20 cellular contexts compared by ENCODE assay signal in genomic region chr3:17515445-17516227, GRCh38.
"Had no signal": no experiment of that assay in that cellular context is flagged by ENCODE, and none has a peak within 500 bp of the region (broad histone marks: within the 10 kb centered on the region; RNA-seq: fewer than 3 reads in every experiment).

No MANE protein-coding gene starts in this region.

- H3K4me1 ChIP-seq: esophagus squamous epithelium had no signal

- H3K9me3 Mint-ChIP-seq: activated T-cell treated with anti-CD3 and anti-CD28 coated beads, Interleukin-2, amount 50 U/mL, for 72 hours; nephron progenitor cell; stimulated activated naive B cell treated with anti-CD40 and anti-IgM and Interleukin-4, amounts not matched to agents 10 μg/mL and 1 μg/mL and 100 μg/mL, for 72 hours; T-helper 1 cell treated with Interleukin-12 subunit alpha and Interleukin-12 subunit beta and Interleukin-4 antibody, amounts not matched to agents 30 μg/mL and 1 μg/mL, for 36 hours had no signal

- H3K4me3 Mint-ChIP-seq: activated T-cell treated with anti-CD3 and anti-CD28 coated beads, Interleukin-2, amount 50 U/mL, for 72 hours; nephron progenitor cell; stimulated activated naive B cell treated with anti-CD40 and anti-IgM and Interleukin-4, amounts not matched to agents 10 μg/mL and 1 μg/mL and 100 μg/mL, for 72 hours; T-helper 1 cell treated with Interleukin-12 subunit alpha and Interleukin-12 subunit beta and Interleukin-4 antibody, amounts not matched to agents 30 μg/mL and 1 μg/mL, for 36 hours had no signal

- H3K4me3 ChIP-seq: cardiac muscle cell, esophagus squamous epithelium, left ventricle myocardium inferior, thyroid gland had no signal

- H3K4me1 Mint-ChIP-seq: nephron progenitor cell had no signal

- H3K27me3 Mint-ChIP-seq: stimulated activated naive B cell treated with anti-CD40 and anti-IgM and Interleukin-4, amounts not matched to agents 10 μg/mL and 1 μg/mL and 100 μg/mL, for 72 hours had no signal

- H3K27me3 ChIP-seq: cardiac muscle cell, esophagus squamous epithelium, thyroid gland had no signal

- H3K36me3 ChIP-seq: cardiac muscle cell, left ventricle myocardium inferior, thyroid gland had no signal

- H3K27ac ChIP-seq: cardiac muscle cell, esophagus squamous epithelium, left ventricle myocardium inferior, thyroid gland had no signal

- H3K27ac Mint-ChIP-seq: activated T-cell treated with anti-CD3 and anti-CD28 coated beads, Interleukin-2, amount 50 U/mL, for 72 hours; nephron progenitor cell; stimulated activated naive B cell treated with anti-CD40 and anti-IgM and Interleukin-4, amounts not matched to agents 10 μg/mL and 1 μg/mL and 100 μg/mL, for 72 hours; T-helper 1 cell treated with Interleukin-12 subunit alpha and Interleukin-12 subunit beta and Interleukin-4 antibody, amounts not matched to agents 30 μg/mL and 1 μg/mL, for 36 hours had no signal

- ATAC-seq: activated T-cell treated with anti-CD3 and anti-CD28 coated beads, Interleukin-2, amount 50 U/mL, for 72 hours; stimulated activated naive B cell treated with anti-CD40 and anti-IgM and Interleukin-4, amounts not matched to agents 10 μg/mL and 1 μg/mL and 100 μg/mL, for 72 hours had no signal

- DNase-seq: activated CD4-positive, alpha-beta T cell treated with anti-CD3 and anti-CD28 coated beads, Interleukin-2, amount 50 U/mL, for 4 hours; activated CD4-positive, CD25-positive, alpha-beta regulatory T cell treated with anti-CD3 and anti-CD28 coated beads, Interleukin-2, amount 50 U/mL, for 72 hours; activated effector memory CD4-positive, alpha-beta T cell treated with anti-CD3 and anti-CD28 coated beads, Interleukin-2, amount 50 U/mL, for 16 hours; activated naive CD4-positive, alpha-beta T cell treated with anti-CD3 and anti-CD28 coated beads, Interleukin-2, amount 50 U/mL, for 16 hours; activated T-cell treated with anti-CD3 and anti-CD28 coated beads, Interleukin-2, amount 50 U/mL, for 72 hours; dermis blood vessel endothelial cell; effector memory CD4-positive, alpha-beta T cell; esophagus squamous epithelium; foreskin melanocyte; kidney glomerular epithelial cell; left ventricle myocardium inferior; mammary epithelial cell; nephron progenitor cell; nucleus accumbens; posterior cingulate gyrus; retina; stimulated activated naive B cell treated with anti-CD40 and anti-IgM and Interleukin-4, amounts not matched to agents 10 μg/mL and 1 μg/mL and 100 μg/mL, for 72 hours; thyroid gland had no signal

- H3K9me3 ChIP-seq: esophagus squamous epithelium, left ventricle myocardium inferior, thyroid gland had no signal
